14 cellular contexts compared by ENCODE assay signal in genomic region chr7:38276096-38276857, GRCh38.
DNase-seq lines count a peak whose midpoint lies in the region; ATAC-seq lines count a peak whose summit lies in the region.
"Had no signal": no experiment of that assay in that cellular context is flagged by ENCODE, and none has a peak within 500 bp of the region (broad histone marks: within the 10 kb centered on the region; RNA-seq: fewer than 3 reads in every experiment).

No MANE protein-coding gene starts in this region.

- no peak overlapping the region for H3K27ac Mint-ChIP-seq in central memory CD8-positive, alpha-beta T cell (ENCODE audit: low read depth)
- H3K27ac Mint-ChIP-seq: stimulated activated memory B cell treated with anti-CD40 and anti-IgM and Interleukin-4, amounts not matched to agents 10 μg/mL and 1 μg/mL and 100 μg/mL, for 72 hours had no signal

- no peaks in the 10 kb centered on the region for H3K36me3 Mint-ChIP-seq in central memory CD8-positive, alpha-beta T cell (ENCODE audit: insufficient read depth)
- H3K36me3 Mint-ChIP-seq: stimulated activated memory B cell treated with anti-CD40 and anti-IgM and Interleukin-4, amounts not matched to agents 10 μg/mL and 1 μg/mL and 100 μg/mL, for 72 hours had no signal

- H3K9me3 Mint-ChIP-seq in central memory CD8-positive, alpha-beta T cell, result no peaks in the 10 kb centered on the region
- H3K9me3 Mint-ChIP-seq: stimulated activated memory B cell treated with anti-CD40 and anti-IgM and Interleukin-4, amounts not matched to agents 10 μg/mL and 1 μg/mL and 100 μg/mL, for 72 hours had no signal

- H3K4me1 Mint-ChIP-seq in central memory CD8-positive, alpha-beta T cell, result no peaks in the 10 kb centered on the region
- H3K4me1 Mint-ChIP-seq: stimulated activated memory B cell treated with anti-CD40 and anti-IgM and Interleukin-4, amounts not matched to agents 10 μg/mL and 1 μg/mL and 100 μg/mL, for 72 hours had no signal

- peak overlapping the region; percentile 60 for H3K4me3 Mint-ChIP-seq in central memory CD8-positive, alpha-beta T cell
- H3K4me3 Mint-ChIP-seq: stimulated activated memory B cell treated with anti-CD40 and anti-IgM and Interleukin-4, amounts not matched to agents 10 μg/mL and 1 μg/mL and 100 μg/mL, for 72 hours had no signal

- DNase-seq in CD1c-positive myeloid dendritic cell (ENCODE audit: extremely low spot score) (peak; percentile 86), GF-D8 (lab: John Stamatoyannopoulos, UW) (peak; percentile 99), SKM-1 treated with dmso at 0.1 percent for 144 hours (lab: John Stamatoyannopoulos, UW; ENCODE audit: unreplicated experiment) (peak; percentile 78), NCI-H187 treated with DMSO at 0.1 percent for 48 hours (lab: John Stamatoyannopoulos, UW) (no peak)
- no peak for DNase-seq in central memory CD8-positive, alpha-beta T cell (ENCODE audit: low spot score in 2 of 2)
- DNase-seq: amniotic stem cell, cerebellar nuclear complex, mammary epithelial cell, NCI-H1417 treated with DMSO at 0.1 percent for 48 hours, NCI-H510A treated with DMSO at 0.1 percent for 48 hours, upper lobe of left lung had no signal

- no peaks in the 10 kb centered on the region for H3K27me3 Mint-ChIP-seq in central memory CD8-positive, alpha-beta T cell

- no peak for ATAC-seq in central memory CD8-positive, alpha-beta T cell (replicated peaks; ENCODE audit: extremely low read depth, poor library complexity, severe bottlenecking)
- no peak for ATAC-seq in HG03378 (IDR thresholded peaks at IDR 0.05; ENCODE audit: unreplicated experiment)
- no peak for ATAC-seq in GM18867 (IDR thresholded peaks at IDR 0.05; ENCODE audit: unreplicated experiment)
- ATAC-seq: stimulated activated memory B cell treated with anti-CD40 and anti-IgM and Interleukin-4, amounts not matched to agents 10 μg/mL and 1 μg/mL and 100 μg/mL, for 72 hours had no signal

Comparison
In these comparisons a context has a peak if more than half of its experiments do, and no peak if none do; other contexts are left out.
1. DNase-seq: peak in CD1c-positive myeloid dendritic cell (single experiment), GF-D8 (single experiment) and SKM-1 treated with dmso at 0.1 percent for 144 hours (single experiment); none in central memory CD8-positive, alpha-beta T cell (0 of 2) and NCI-H187 treated with DMSO at 0.1 percent for 48 hours (single experiment).